8 cellular contexts compared by ENCODE assay signal in the genomic region with DNA sequence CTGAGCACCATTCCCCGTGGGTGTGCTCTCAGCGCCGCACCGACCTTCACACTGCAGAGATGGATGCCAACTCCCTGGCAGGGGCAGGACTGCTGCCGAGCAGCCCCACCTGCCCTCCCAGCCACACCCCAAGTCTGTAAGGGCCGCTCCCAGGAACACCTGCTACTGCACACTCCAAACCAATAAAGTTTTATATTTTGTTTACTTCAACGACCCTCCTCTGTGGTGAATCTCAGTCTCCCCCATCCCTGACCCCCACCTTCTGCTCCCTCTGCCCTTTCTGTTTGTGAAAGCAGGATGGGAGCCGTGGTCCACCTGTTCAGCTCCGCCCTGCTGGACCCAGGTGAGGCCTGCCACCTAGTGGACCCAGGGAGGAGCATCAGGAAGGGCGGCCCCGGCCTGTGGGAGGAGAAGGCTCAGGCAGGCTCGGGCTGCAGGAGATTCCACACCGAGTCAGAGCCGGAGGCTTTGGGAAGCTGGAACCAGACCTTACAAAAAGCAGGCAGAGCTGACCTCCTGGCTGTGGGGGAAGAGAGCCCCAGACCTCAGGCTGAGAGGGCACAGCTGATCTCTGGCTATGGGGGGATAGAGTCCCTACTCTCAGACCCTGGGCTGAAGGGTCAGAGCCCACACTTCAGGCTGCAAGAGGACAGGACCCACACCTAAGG. TPM values are rescaled to one million over a fixed set of nuclear protein-coding genes. Genes with fewer than 3 reads are reported as not detected.
DNase-seq lines count a peak whose midpoint lies in the region; ATAC-seq lines count a peak whose summit lies in the region.

No MANE protein-coding gene starts in this region.

- ATAC-seq in HG02970 (IDR thresholded peaks at IDR 0.05; ENCODE audit: low FRiP score, unreplicated experiment) (peak; percentile 66), HG03571 (IDR thresholded peaks at IDR 0.05; ENCODE audit: unreplicated experiment) (no peak)

- CTCF ChIA-PET in activated CD4-positive, alpha-beta T cell treated with anti-CD3 and anti-CD28 coated beads, Interleukin-2, amount 10 ng/mL, durations not matched to agents 7 days and 5 days (lab: Charles Lee), result interaction anchor here (0.6 to 1.9 kb wide), 4 partner anchors 9 to 150 kb away, joined by 3 to 6 read pairs (median 4); no protein-coding TSS in a partner anchor

- no peaks in the 10 kb centered on the region for H3K36me3 Mint-ChIP-seq in activated CD4-positive, alpha-beta T cell treated with anti-CD3 and anti-CD28 coated beads, Interleukin-2, amount 10 ng/mL, durations not matched to agents 7 days and 5 days (ENCODE audit: low read depth)

- no peaks in the 10 kb centered on the region for H3K27me3 Mint-ChIP-seq in activated CD4-positive, alpha-beta T cell treated with anti-CD3 and anti-CD28 coated beads, Interleukin-2, amount 10 ng/mL, durations not matched to agents 7 days and 5 days

- POLR2A ChIA-PET in activated CD4-positive, alpha-beta T cell treated with anti-CD3 and anti-CD28 coated beads, Interleukin-2, amount 10 ng/mL, durations not matched to agents 7 days and 5 days (lab: Charles Lee), result no interaction called here

- H3K4me3 Mint-ChIP-seq in activated CD4-positive, alpha-beta T cell treated with anti-CD3 and anti-CD28 coated beads, Interleukin-2, amount 10 ng/mL, durations not matched to agents 7 days and 5 days, result no peak overlapping the region

- no peaks in the 10 kb centered on the region for H3K9me3 Mint-ChIP-seq in activated CD4-positive, alpha-beta T cell treated with anti-CD3 and anti-CD28 coated beads, Interleukin-2, amount 10 ng/mL, durations not matched to agents 7 days and 5 days

- peak; percentile 57 for DNase-seq in DMS153 (lab: John Stamatoyannopoulos, UW)
- DNase-seq in NCI-H510A (lab: John Stamatoyannopoulos, UW), result peak; percentile 95
- peak; percentile 78 for DNase-seq in activated CD4-positive, alpha-beta T cell treated with anti-CD3 and anti-CD28 coated beads, Interleukin-2, amount 10 ng/mL, durations not matched to agents 7 days and 5 days
- peak; percentile 81 for DNase-seq in dermis blood vessel endothelial cell
- DNase-seq in lung microvascular endothelial cell (ENCODE audit: low read depth in 2 of 2), result peak; percentile 57 to 82
- DNase-seq in stimulated activated CD8-positive, alpha-beta memory T cell treated with anti-CD3 and anti-CD28 coated beads, Interleukin-12 subunit alpha, Interleukin-12 subunit beta, amount 100 ng/mL, for 24 hours (ENCODE audit: extremely low read depth), result peak; percentile 12

- no peak overlapping the region for H3K27ac Mint-ChIP-seq in activated CD4-positive, alpha-beta T cell treated with anti-CD3 and anti-CD28 coated beads, Interleukin-2, amount 10 ng/mL, durations not matched to agents 7 days and 5 days

- peaks cover 5% of the 10 kb centered on the region for H3K4me1 Mint-ChIP-seq in activated CD4-positive, alpha-beta T cell treated with anti-CD3 and anti-CD28 coated beads, Interleukin-2, amount 10 ng/mL, durations not matched to agents 7 days and 5 days

RNA-seq across cellular contexts. Expression of a gene that starts 1.0 kb away (rescaled TPM):
- not detected for total RNA-seq in activated CD4-positive, alpha-beta T cell treated with anti-CD3 and anti-CD28 coated beads, Interleukin-2, amount 10 ng/mL, durations not matched to agents 7 days and 5 days
- total RNA-seq in dermis blood vessel endothelial cell (not detected in 2 replicates), lung microvascular endothelial cell (not detected in 2 replicates)

RNA-seq across cellular contexts. Expression of a gene that starts 5.3 kb away (rescaled TPM):
- total RNA-seq in activated CD4-positive, alpha-beta T cell treated with anti-CD3 and anti-CD28 coated beads, Interleukin-2, amount 10 ng/mL, durations not matched to agents 7 days and 5 days, result 1 to 10 TPM; 1.8 to 2.2 TPM
- total RNA-seq in dermis blood vessel endothelial cell (0.33 and 1.7 TPM in 2 replicates), lung microvascular endothelial cell (0.22 and 0.60 TPM in 2 replicates)

RNA-seq across cellular contexts. Expression of a gene that starts 17.3 kb away (rescaled TPM):
- under 1 TPM in 1 of 2 experiments, not detected in 1; 0.12 TPM for total RNA-seq in activated CD4-positive, alpha-beta T cell treated with anti-CD3 and anti-CD28 coated beads, Interleukin-2, amount 10 ng/mL, durations not matched to agents 7 days and 5 days
- total RNA-seq in dermis blood vessel endothelial cell (195 and 296 TPM in 2 replicates), lung microvascular endothelial cell (110 and 128 TPM in 2 replicates)

RNA-seq across cellular contexts. Expression of a gene that starts 57.2 kb away (rescaled TPM):
- 10 to 100 TPM; 52.7 to 56.0 TPM for total RNA-seq in activated CD4-positive, alpha-beta T cell treated with anti-CD3 and anti-CD28 coated beads, Interleukin-2, amount 10 ng/mL, durations not matched to agents 7 days and 5 days
- 61.8 and 77.2 TPM in 2 replicates for total RNA-seq in dermis blood vessel endothelial cell
- total RNA-seq in lung microvascular endothelial cell, result 34.2 and 44.2 TPM in 2 replicates

Comparison
In these comparisons a context has a peak if more than half of its experiments do, and no peak if none do; other contexts are left out.
1. DNase-seq: peak in every context shown above with its lines; median percentile 95 in NCI-H510A; 81 in dermis blood vessel endothelial cell; 78 in activated CD4-positive, alpha-beta T cell treated with anti-CD3 and anti-CD28 coated beads, Interleukin-2, amount 10 ng/mL, durations not matched to agents 7 days and 5 days; 70 in lung microvascular endothelial cell; 57 in DMS153; 12 in stimulated activated CD8-positive, alpha-beta memory T cell treated with anti-CD3 and anti-CD28 coated beads, Interleukin-12 subunit alpha, Interleukin-12 subunit beta, amount 100 ng/mL, for 24 hours.
2. RNA of a gene that starts 17.3 kb away (total RNA-seq): 195 to 296 TPM in dermis blood vessel endothelial cell and 110 to 128 TPM in lung microvascular endothelial cell; 0.12 TPM in activated CD4-positive, alpha-beta T cell treated with anti-CD3 and anti-CD28 coated beads, Interleukin-2, amount 10 ng/mL, durations not matched to agents 7 days and 5 days; every median in the first group is over 10 times any median in the second.